1 cellular context compared by ENCODE assay signal in the genomic region with DNA sequence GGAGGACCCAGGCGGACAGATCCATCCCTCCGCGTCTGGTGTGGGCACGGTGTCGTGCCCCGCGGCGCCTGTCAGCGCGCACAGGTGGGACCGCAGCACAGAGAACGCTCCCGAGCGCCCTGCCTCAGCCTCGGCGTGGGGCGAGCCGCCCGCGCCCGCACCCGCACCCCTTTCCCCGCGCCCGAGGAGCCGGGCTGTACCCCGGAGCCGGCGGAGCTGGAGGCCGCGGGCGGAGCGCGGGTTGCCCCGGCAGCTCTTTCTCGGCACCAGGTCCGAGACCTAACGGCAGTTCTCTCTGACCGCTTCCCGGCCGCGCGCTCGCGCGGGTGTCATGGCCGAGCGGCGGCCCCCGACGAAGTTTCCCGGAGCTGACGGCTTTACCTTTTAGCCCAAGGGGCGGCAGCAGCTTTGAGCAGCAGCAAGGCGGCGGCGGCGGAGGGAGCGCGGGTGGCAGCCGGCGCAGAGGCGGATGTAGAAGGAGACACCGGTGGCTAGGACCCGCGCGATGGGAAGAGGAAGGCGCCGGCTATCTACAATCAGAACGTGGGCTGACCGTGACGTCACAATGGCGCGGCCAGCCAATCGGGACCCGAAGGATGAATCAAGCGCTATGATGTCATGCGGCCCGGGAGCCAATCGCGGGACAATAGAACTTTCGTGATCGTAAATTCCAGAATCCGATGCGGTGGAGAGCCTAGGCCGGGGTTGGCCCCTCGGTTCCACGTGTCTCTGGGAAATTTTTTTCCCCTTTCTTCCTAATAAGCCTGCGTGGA.
A peak's percentile ranks its signal among the peaks of the same experiment; 100 is the strongest.
TF ChIP-seq lines count a peak whose summit lies in the region.

A gene with protein sequence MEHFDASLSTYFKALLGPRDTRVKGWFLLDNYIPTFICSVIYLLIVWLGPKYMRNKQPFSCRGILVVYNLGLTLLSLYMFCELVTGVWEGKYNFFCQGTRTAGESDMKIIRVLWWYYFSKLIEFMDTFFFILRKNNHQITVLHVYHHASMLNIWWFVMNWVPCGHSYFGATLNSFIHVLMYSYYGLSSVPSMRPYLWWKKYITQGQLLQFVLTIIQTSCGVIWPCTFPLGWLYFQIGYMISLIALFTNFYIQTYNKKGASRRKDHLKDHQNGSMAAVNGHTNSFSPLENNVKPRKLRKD (minus strand): TSS at position 515 of the 773 bp plus-strand sequence. CDS start 53,251 bp downstream, outside the sequence.

TF ChIP-seq in K562, 482 proteins besides CTCF, POLR2A, EP300 and RAD21 (continued from another document and continues in another):
- TF ChIP-seq, protein P1, sequence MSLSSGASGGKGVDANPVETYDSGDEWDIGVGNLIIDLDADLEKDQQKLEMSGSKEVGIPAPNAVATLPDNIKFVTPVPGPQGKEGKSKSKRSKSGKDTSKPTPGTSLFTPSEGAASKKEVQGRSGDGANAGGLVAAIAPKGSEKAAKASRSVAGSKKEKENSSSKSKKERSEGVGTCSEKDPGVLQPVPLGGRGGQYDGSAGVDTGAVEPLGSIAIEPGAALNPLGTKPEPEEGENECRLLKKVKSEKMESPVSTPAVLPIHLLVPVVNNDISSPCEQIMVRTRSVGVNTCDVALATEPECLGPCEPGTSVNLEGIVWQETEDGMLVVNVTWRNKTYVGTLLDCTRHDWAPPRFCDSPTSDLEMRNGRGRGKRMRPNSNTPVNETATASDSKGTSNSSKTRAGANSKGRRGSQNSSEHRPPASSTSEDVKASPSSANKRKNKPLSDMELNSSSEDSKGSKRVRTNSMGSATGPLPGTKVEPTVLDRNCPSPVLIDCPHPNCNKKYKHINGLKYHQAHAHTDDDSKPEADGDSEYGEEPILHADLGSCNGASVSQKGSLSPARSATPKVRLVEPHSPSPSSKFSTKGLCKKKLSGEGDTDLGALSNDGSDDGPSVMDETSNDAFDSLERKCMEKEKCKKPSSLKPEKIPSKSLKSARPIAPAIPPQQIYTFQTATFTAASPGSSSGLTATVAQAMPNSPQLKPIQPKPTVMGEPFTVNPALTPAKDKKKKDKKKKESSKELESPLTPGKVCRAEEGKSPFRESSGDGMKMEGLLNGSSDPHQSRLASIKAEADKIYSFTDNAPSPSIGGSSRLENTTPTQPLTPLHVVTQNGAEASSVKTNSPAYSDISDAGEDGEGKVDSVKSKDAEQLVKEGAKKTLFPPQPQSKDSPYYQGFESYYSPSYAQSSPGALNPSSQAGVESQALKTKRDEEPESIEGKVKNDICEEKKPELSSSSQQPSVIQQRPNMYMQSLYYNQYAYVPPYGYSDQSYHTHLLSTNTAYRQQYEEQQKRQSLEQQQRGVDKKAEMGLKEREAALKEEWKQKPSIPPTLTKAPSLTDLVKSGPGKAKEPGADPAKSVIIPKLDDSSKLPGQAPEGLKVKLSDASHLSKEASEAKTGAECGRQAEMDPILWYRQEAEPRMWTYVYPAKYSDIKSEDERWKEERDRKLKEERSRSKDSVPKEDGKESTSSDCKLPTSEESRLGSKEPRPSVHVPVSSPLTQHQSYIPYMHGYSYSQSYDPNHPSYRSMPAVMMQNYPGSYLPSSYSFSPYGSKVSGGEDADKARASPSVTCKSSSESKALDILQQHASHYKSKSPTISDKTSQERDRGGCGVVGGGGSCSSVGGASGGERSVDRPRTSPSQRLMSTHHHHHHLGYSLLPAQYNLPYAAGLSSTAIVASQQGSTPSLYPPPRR (CRISPR knock-in tag; IDR thresholded peaks at IDR 0.05; ENCODE audit: borderline replicate concordance) = no peak
- TF ChIP-seq MYC (IDR thresholded peaks at IDR 0.05; ENCODE audit: low read depth, low read length) (peak; percentile 91), MYC (CRISPR knock-in tag; IDR thresholded peaks at IDR 0.05; ENCODE audit: borderline replicate concordance, low read depth) (no peak), ADNP (tag; IDR thresholded peaks at IDR 0.05) (0 out of 2 replicates have a peak, but pooled peaks have one; percentile 3), FOXP1 (CRISPR knock-in tag; IDR thresholded peaks at IDR 0.05) (0 out of 2 replicates have a peak, but pooled peaks have one; percentile 59), ZNF232 (CRISPR knock-in tag; IDR thresholded peaks at IDR 0.05) (0 out of 2 replicates have a peak, but pooled peaks have one; percentile 32), ZNF23 (CRISPR knock-in tag; IDR thresholded peaks at IDR 0.05) (no peak), NR2C2 (CRISPR knock-in tag; IDR thresholded peaks at IDR 0.05) (no peak), NR2C2 (tag; IDR thresholded peaks at IDR 0.05) (peak; percentile 53), MBD2 (IDR thresholded peaks at IDR 0.05; ENCODE audit: borderline replicate concordance, low read depth) (peak; percentile 94), ZNF766 (CRISPR knock-in tag; conservative IDR thresholded peaks at IDR 0.05) (0 out of 2 replicates have a peak, but pooled peaks have one; percentile 17), UBTF (IDR thresholded peaks at IDR 0.05; ENCODE audit: borderline replicate concordance in 1 of 2, low read depth in 2 of 2, low read length in 2 of 2) (peak; percentile 57 to 61; a peak in 2 of 4 replicates), SREBF1 (IDR thresholded peaks at IDR 0.05; ENCODE audit: borderline replicate concordance, low read depth, low read length) (peak; percentile 73; the same call in 1 of the 2 replicates), SMARCB1 (IDR thresholded peaks at IDR 0.05; ENCODE audit: insufficient read length, low read depth) (no peak), ZBTB5 (IDR thresholded peaks at IDR 0.05) (peak; percentile 71; the same call in 1 of the 2 replicates), HNRNPLL (IDR thresholded peaks at IDR 0.05; ENCODE audit: low read depth, low read length, poor library complexity, severe bottlenecking) (peak; percentile 48), RB1 (IDR thresholded peaks at IDR 0.05; ENCODE audit: low read depth) (peak; percentile 41; the same call in 1 of the 2 replicates), PKNOX1 (IDR thresholded peaks at IDR 0.05) (0 out of 2 replicates have a peak, but pooled peaks have one; percentile 7), RCOR1 (IDR thresholded peaks at IDR 0.05; ENCODE audit: borderline replicate concordance in 1 of 2, low read depth in 2 of 2, low read length in 2 of 2) (peak in 1 of 2 experiments; percentile 91; a peak in 2 of 4 replicates), MYNN (IDR thresholded peaks at IDR 0.05) (no peak), MYNN (CRISPR knock-in tag; IDR thresholded peaks at IDR 0.05) (no peak), MEIS2 (IDR thresholded peaks at IDR 0.05; ENCODE audit: partially characterized antibody) (peak; percentile 74), ZNF778 (CRISPR knock-in tag; IDR thresholded peaks at IDR 0.05) (no peak), ESRRA (IDR thresholded peaks at IDR 0.05; ENCODE audit: borderline replicate concordance, low read depth) (peak; percentile 39; the same call in 1 of the 2 replicates), KDM1A (IDR thresholded peaks at IDR 0.05) (peak; percentile 36 to 69; a peak in 2 of 4 replicates), ID3 (CRISPR knock-in tag; IDR thresholded peaks at IDR 0.05) (no peak), ID3 (tag; IDR thresholded peaks at IDR 0.05) (no peak), TAF1 (IDR thresholded peaks at IDR 0.05; ENCODE audit: control insufficient read depth, extremely low read depth, insufficient read depth, low read length, severe bottlenecking) (peak; percentile 81), SUPT5H (IDR thresholded peaks at IDR 0.05) (peak; percentile 81), ZBED1 (IDR thresholded peaks at IDR 0.05) (no peak), FOSL1 (tag; conservative IDR thresholded peaks at IDR 0.05) (peak; percentile 76), CSDE1 (IDR thresholded peaks at IDR 0.05) (peak in 1 of 2 experiments; percentile 90; a peak in 2 of 4 replicates), TEAD4 (IDR thresholded peaks at IDR 0.05; ENCODE audit: low read length) (peak; percentile 52), TEAD4 (CRISPR knock-in tag; IDR thresholded peaks at IDR 0.05; ENCODE audit: borderline replicate concordance) (no peak), HOXB6 (CRISPR knock-in tag; IDR thresholded peaks at IDR 0.05; ENCODE audit: borderline replicate concordance) (no peak), CHD2 (IDR thresholded peaks at IDR 0.05; ENCODE audit: low read depth, low read length) (peak; percentile 74), SRSF3 (IDR thresholded peaks at IDR 0.05; ENCODE audit: insufficient read depth, low read length) (no peak), RBBP5 (IDR thresholded peaks at IDR 0.05; ENCODE audit: borderline replicate concordance, insufficient read depth, low read length, poor library complexity, severe bottlenecking) (peak; percentile 92)
- TF ChIP-seq, protein P2, sequence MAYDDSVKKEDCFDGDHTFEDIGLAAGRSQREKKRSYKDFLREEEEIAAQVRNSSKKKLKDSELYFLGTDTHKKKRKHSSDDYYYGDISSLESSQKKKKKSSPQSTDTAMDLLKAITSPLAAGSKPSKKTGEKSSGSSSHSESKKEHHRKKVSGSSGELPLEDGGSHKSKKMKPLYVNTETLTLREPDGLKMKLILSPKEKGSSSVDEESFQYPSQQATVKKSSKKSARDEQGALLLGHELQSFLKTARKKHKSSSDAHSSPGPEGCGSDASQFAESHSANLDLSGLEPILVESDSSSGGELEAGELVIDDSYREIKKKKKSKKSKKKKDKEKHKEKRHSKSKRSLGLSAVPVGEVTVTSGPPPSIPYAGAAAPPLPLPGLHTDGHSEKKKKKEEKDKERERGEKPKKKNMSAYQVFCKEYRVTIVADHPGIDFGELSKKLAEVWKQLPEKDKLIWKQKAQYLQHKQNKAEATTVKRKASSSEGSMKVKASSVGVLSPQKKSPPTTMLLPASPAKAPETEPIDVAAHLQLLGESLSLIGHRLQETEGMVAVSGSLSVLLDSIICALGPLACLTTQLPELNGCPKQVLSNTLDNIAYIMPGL (CRISPR knock-in tag; IDR thresholded peaks at IDR 0.05) = 0 out of 2 replicates have a peak, but pooled peaks have one; percentile 70
- TF ChIP-seq, protein P3, sequence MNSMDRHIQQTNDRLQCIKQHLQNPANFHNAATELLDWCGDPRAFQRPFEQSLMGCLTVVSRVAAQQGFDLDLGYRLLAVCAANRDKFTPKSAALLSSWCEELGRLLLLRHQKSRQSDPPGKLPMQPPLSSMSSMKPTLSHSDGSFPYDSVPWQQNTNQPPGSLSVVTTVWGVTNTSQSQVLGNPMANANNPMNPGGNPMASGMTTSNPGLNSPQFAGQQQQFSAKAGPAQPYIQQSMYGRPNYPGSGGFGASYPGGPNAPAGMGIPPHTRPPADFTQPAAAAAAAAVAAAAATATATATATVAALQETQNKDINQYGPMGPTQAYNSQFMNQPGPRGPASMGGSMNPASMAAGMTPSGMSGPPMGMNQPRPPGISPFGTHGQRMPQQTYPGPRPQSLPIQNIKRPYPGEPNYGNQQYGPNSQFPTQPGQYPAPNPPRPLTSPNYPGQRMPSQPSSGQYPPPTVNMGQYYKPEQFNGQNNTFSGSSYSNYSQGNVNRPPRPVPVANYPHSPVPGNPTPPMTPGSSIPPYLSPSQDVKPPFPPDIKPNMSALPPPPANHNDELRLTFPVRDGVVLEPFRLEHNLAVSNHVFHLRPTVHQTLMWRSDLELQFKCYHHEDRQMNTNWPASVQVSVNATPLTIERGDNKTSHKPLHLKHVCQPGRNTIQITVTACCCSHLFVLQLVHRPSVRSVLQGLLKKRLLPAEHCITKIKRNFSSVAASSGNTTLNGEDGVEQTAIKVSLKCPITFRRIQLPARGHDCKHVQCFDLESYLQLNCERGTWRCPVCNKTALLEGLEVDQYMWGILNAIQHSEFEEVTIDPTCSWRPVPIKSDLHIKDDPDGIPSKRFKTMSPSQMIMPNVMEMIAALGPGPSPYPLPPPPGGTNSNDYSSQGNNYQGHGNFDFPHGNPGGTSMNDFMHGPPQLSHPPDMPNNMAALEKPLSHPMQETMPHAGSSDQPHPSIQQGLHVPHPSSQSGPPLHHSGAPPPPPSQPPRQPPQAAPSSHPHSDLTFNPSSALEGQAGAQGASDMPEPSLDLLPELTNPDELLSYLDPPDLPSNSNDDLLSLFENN (IDR thresholded peaks at IDR 0.05; ENCODE audit: low read depth in 2 of 2, low read length in 2 of 2) = no peak
